In the genomic region with DNA sequence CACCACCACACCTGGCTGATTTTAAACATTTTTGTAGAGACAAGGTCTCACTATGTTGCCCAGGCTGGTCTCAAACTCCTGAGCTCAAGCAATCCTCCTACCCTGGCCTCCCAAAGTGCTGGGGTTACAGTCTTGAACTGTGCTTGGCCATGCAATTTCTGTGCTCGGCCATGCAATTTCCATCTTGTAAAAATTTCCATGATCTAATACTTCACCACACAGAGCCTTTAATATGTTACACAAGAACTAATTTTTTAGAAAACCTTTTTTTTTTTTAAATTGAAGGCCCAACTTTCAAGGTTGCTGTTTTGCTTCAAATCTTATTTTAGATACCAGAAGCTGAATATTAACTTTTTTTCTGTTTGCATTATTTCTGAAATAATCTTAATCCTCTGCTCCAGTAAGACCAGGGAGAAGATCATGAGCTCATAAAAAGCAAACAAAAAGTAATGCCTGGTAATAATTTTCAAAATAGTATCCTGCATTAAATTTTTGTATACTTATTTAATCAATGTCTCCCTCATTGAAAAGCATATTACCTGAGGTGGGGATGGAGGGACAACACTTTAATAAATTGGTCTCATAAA, we compare ENCODE assay signal across 25 cellular contexts. TPM values are rescaled to one million over a fixed set of nuclear protein-coding genes. Genes with fewer than 3 reads are reported as not detected.
DNase-seq lines count a peak whose midpoint lies in the region; ATAC-seq, FAIRE-seq and TF ChIP-seq lines count a peak whose summit lies in the region.
"Had no signal": no experiment of that assay in that cellular context is flagged by ENCODE, and none has a peak within 500 bp of the region (broad histone marks: within the 10 kb centered on the region; RNA-seq: fewer than 3 reads in every experiment).

No MANE protein-coding gene starts in this region.

- TF ChIP-seq CTCF in body of pancreas (IDR thresholded peaks at IDR 0.05) (no peak), neural crest cell (conservative IDR thresholded peaks at IDR 0.05) (no peak), pancreas (IDR thresholded peaks at IDR 0.05) (no peak), glutamatergic neuron (IDR thresholded peaks at IDR 0.05; ENCODE audit: partially characterized antibody, unreplicated experiment) (no peak)

- no peaks in the 10 kb centered on the region for H3K9me3 ChIP-seq in body of pancreas
- H3K9me3 ChIP-seq in pancreas: no peaks in the 10 kb centered on the region

- H3K36me3 ChIP-seq in body of pancreas (replicated peaks in 1 of 2; ENCODE audit: insufficient read depth in 1 of 2, low read depth in 2 of 2) (no peaks in the 10 kb centered on the region), pancreas (no peaks in the 10 kb centered on the region)
- H3K36me3 ChIP-seq: BE2C, BLaER1 had no signal

- H3K4me1 ChIP-seq in body of pancreas: peaks cover 64% of the 10 kb centered on the region
- peaks cover 0 to 16% (median 8%) of the 10 kb centered on the region in 3 donors for H3K4me1 ChIP-seq in pancreas
- H3K4me1 ChIP-seq: BLaER1, Caco-2 had no signal

- H3K4me3 ChIP-seq in body of pancreas (no peak overlapping the region), pancreas (no peak overlapping the region)
- H3K4me3 ChIP-seq: BLaER1 had no signal

- ATAC-seq in body of pancreas: peak; percentile 86
- peak; percentile 40 to 78 (median 58) for ATAC-seq in pancreas

- 17 to 31% methylated on average over 1 of the region's 1 CpG for WGBS in body of pancreas, 2 donors
- 19 to 31% methylated on average over 1 of the region's 1 CpG for WGBS in pancreas, 2 donors

- H3K4me3 Mint-ChIP-seq in neural crest cell (no peak overlapping the region), glutamatergic neuron (ENCODE audit: unreplicated experiment) (no peak overlapping the region)
- H3K4me3 Mint-ChIP-seq: CD14-positive monocyte; CD4-positive, alpha-beta memory T cell; CD4-positive, CD25-positive, alpha-beta regulatory T cell; CD8-positive, alpha-beta memory T cell had no signal

- H3K27me3 ChIP-seq in body of pancreas (no peaks in the 10 kb centered on the region), pancreas (no peaks in the 10 kb centered on the region)
- H3K27me3 ChIP-seq: BE2C, BLaER1 had no signal

- no peak for DNase-seq in body of pancreas
- DNase-seq in neural crest cell (ENCODE audit: low read depth, low spot score): no peak
- DNase-seq in pancreas: no peak
- DNase-seq in glutamatergic neuron: no peak
- DNase-seq in NCI-H345 (lab: John Stamatoyannopoulos, UW): no peak
- DNase-seq in COLO829 (ENCODE audit: low spot score): no peak
- no peak for DNase-seq in OCI-M1 (lab: John Stamatoyannopoulos, UW)
- DNase-seq: 8988T; ACHN; BE2C; C1 segment of cervical spinal cord; Caco-2; Calu3; CD4-positive, alpha-beta memory T cell; CD4-positive, CD25-positive, alpha-beta regulatory T cell; CD8-positive, alpha-beta memory T cell; DMS79 treated with DMSO at 0.1 percent for 48 hours; GF-D8 had no signal

- intact Hi-C loops in body of pancreas (cut with DNase I) (no loop called here), pancreas (cut with DNase I) (no loop called here)

- FAIRE-seq in pancreas (lab: Jason Lieb, UNC): no peak
- FAIRE-seq: A204.1, D721Med, G401.6, GM12891, GM19239 had no signal

- no peaks in the 10 kb centered on the region for H3K36me3 Mint-ChIP-seq in neural crest cell (ENCODE audit: low read depth)
- H3K36me3 Mint-ChIP-seq in glutamatergic neuron (ENCODE audit: unreplicated experiment): no peaks in the 10 kb centered on the region
- H3K36me3 Mint-ChIP-seq: CD14-positive monocyte; CD4-positive, alpha-beta memory T cell had no signal

- H3K27me3 Mint-ChIP-seq in neural crest cell (ENCODE audit: low read depth) (no peaks in the 10 kb centered on the region), glutamatergic neuron (ENCODE audit: unreplicated experiment) (peaks cover 5% of the 10 kb centered on the region)
- H3K27me3 Mint-ChIP-seq: CD4-positive, alpha-beta memory T cell had no signal

- no peak for TF ChIP-seq POLR2A in body of pancreas (IDR thresholded peaks at IDR 0.05)

- H3K27ac ChIP-seq in body of pancreas (peak overlapping the region in 3 of 4 donors; percentile 53 to 86 (median 85)), pancreas (peak overlapping the region in 2 of 4 donors; percentile 42 to 73)
- H3K27ac ChIP-seq: BLaER1 had no signal

- H3K27ac Mint-ChIP-seq in neural crest cell (ENCODE audit: unreplicated experiment) (peak overlapping the region; percentile 93), glutamatergic neuron (ENCODE audit: unreplicated experiment) (no peak overlapping the region)
- H3K27ac Mint-ChIP-seq: CD4-positive, CD25-positive, alpha-beta regulatory T cell had no signal

- H3K4me1 Mint-ChIP-seq in neural crest cell (peaks cover 12% of the 10 kb centered on the region), glutamatergic neuron (ENCODE audit: low read depth, unreplicated experiment) (peaks cover 13% of the 10 kb centered on the region)
- H3K4me1 Mint-ChIP-seq: CD4-positive, alpha-beta memory T cell had no signal

- H3K9me3 Mint-ChIP-seq in neural crest cell (no peaks in the 10 kb centered on the region), glutamatergic neuron (ENCODE audit: unreplicated experiment) (peaks cover 6% of the 10 kb centered on the region)

RNA-seq across cellular contexts. Expression of a gene that starts 38.1 kb away (rescaled TPM):
- total RNA-seq in body of pancreas (1 to 10 TPM in 1 of 2 donors, under 1 TPM in 1; 0.66 to 1.6 TPM), neural crest cell (10.0 and 10.1 TPM in 2 replicates), pancreas (1 to 10 TPM; 2.3 to 4.1 (median 2.5) TPM), glutamatergic neuron (ENCODE audit: unreplicated experiment) (6.9 TPM)
- polyA plus RNA-seq in pancreas: 1 to 10 TPM; 1.4 to 2.5 TPM
